ENCODE assay signal across 17 cellular contexts in genomic region chr10:61869276-61869675, GRCh38. TPM values are rescaled to one million over a fixed set of nuclear protein-coding genes. Genes with fewer than 3 reads are reported as not detected.
DNase-seq lines count a peak whose midpoint lies in the region; ATAC-seq and TF ChIP-seq lines count a peak whose summit lies in the region.
"Had no signal": no experiment of that assay in that cellular context is flagged by ENCODE, and none has a peak within 500 bp of the region (broad histone marks: within the 10 kb centered on the region; RNA-seq: fewer than 3 reads in every experiment).

No MANE protein-coding gene starts in this region.

- H3K4me2 ChIP-seq in PC-3 (ENCODE audit: low read length) = peak overlapping the region; percentile 7
- peak overlapping the region; percentile 66 for H3K4me2 ChIP-seq in osteoblast (ENCODE audit: insufficient read depth, low read length)

- TF ChIP-seq CTCF in PC-3 (conservative IDR thresholded peaks at IDR 0.05; ENCODE audit: low read depth, low read length) = no peak
- no peak for TF ChIP-seq CTCF in epithelial cell of proximal tubule (conservative IDR thresholded peaks at IDR 0.05; ENCODE audit: low read depth, low read length)
- no peak for TF ChIP-seq CTCF in osteoblast (IDR thresholded peaks at IDR 0.05; ENCODE audit: extremely low read depth, low read depth, low read length)
- no peak for TF ChIP-seq CTCF in GM13976 (IDR thresholded peaks at IDR 0.05; ENCODE audit: borderline replicate concordance, control extremely low read depth, extremely low read depth, insufficient read depth, missing control alignments)
- no peak for TF ChIP-seq CTCF in brain microvascular endothelial cell (IDR thresholded peaks at IDR 0.05; ENCODE audit: low read depth, low read length, missing control alignments)
- TF ChIP-seq CTCF in upper lobe of left lung (IDR thresholded peaks at IDR 0.05) = no peak

- peak overlapping the region; percentile 85 for H2AFZ ChIP-seq in ACC112 (ENCODE audit: low read length, unreplicated experiment)
- H2AFZ ChIP-seq in PC-3 (ENCODE audit: low read length) = peak overlapping the region; percentile 4
- H2AFZ ChIP-seq in osteoblast (ENCODE audit: low read length) = peak overlapping the region; percentile 79
- H2AFZ ChIP-seq: parathyroid adenoma had no signal

- CTCF ChIA-PET in PC-3 (lab: Charles Lee) = interaction anchor here (0.6 kb wide), 1 partner anchor 32 kb away, joined by 8 read pairs; no protein-coding TSS in a partner anchor

- H3K4me3 Mint-ChIP-seq in stimulated activated naive B cell treated with anti-CD40 and anti-IgM and Interleukin-4, amounts not matched to agents 10 μg/mL and 1 μg/mL and 100 μg/mL, for 72 hours = no peak overlapping the region

- intact Hi-C loops in PC-3 (cut with micrococcal nuclease) = no loop called here

- BruUV-seq in PC-3 (replicated peaks; lab: Mats Ljungman, UMichigan) = no TSS peak

- H3F3A ChIP-seq in PC-3 (ENCODE audit: low read length, unreplicated experiment) = peaks cover 6% of the 10 kb centered on the region

- in situ Hi-C loops in GM13976 (cut with MboI; ENCODE audit: low sequenced_read_pairs, unreplicated experiment) (no loop called here), brain microvascular endothelial cell (cut with HindIII; ENCODE audit: low pct_ligation_motif_present, low sequenced_read_pairs) (no loop called here)

- H3K27ac ChIP-seq in ACC112 (ENCODE audit: low read depth, low read length) (no peak overlapping the region), PC-3 (ENCODE audit: low read length) (no peak overlapping the region), osteoblast (ENCODE audit: low read depth, low read length) (no peak overlapping the region), brain microvascular endothelial cell (no peak overlapping the region), upper lobe of left lung (no peak overlapping the region)
- H3K27ac ChIP-seq: foreskin keratinocyte, parathyroid adenoma, thyroid gland had no signal

- no peaks in the 10 kb centered on the region for H3K9me3 Mint-ChIP-seq in stimulated activated naive B cell treated with anti-CD40 and anti-IgM and Interleukin-4, amounts not matched to agents 10 μg/mL and 1 μg/mL and 100 μg/mL, for 72 hours
- H3K9me3 Mint-ChIP-seq: CD8-positive, alpha-beta memory T cell; stimulated activated effector memory CD8-positive, alpha-beta T cell treated with anti-CD3 and anti-CD28 coated beads, Interleukin-12 subunit alpha, Interleukin-12 subunit beta, amount 100 ng/mL, for 72 hours had no signal

- no peaks in the 10 kb centered on the region for H3K79me2 ChIP-seq in ACC112 (ENCODE audit: control insufficient read depth, insufficient read depth, low read length, unreplicated experiment)
- no peaks in the 10 kb centered on the region for H3K79me2 ChIP-seq in PC-3 (ENCODE audit: low read length)
- H3K79me2 ChIP-seq in osteoblast (ENCODE audit: insufficient read depth, low read length) = no peaks in the 10 kb centered on the region
- H3K79me2 ChIP-seq: parathyroid adenoma had no signal

- H4K20me1 ChIP-seq in PC-3 (ENCODE audit: low read length) (no peaks in the 10 kb centered on the region), osteoblast (ENCODE audit: insufficient read depth, low read length) (no peaks in the 10 kb centered on the region)

- H3K9me3 ChIP-seq in PC-3 (ENCODE audit: low read length) (no peaks in the 10 kb centered on the region), osteoblast (ENCODE audit: low read depth, low read length) (no peaks in the 10 kb centered on the region), upper lobe of left lung (no peaks in the 10 kb centered on the region)
- H3K9me3 ChIP-seq: thyroid gland had no signal

- POLR2A ChIA-PET in PC-3 (lab: Charles Lee; ENCODE audit: unreplicated experiment) = interaction anchor here (0.7 kb wide), 1 partner anchor 544 kb away, joined by 5 read pairs; no protein-coding TSS in a partner anchor

- TF ChIP-seq POLR2A in upper lobe of left lung (IDR thresholded peaks at IDR 0.05) = no peak

- no peaks in the 10 kb centered on the region for H3K36me3 Mint-ChIP-seq in stimulated activated naive B cell treated with anti-CD40 and anti-IgM and Interleukin-4, amounts not matched to agents 10 μg/mL and 1 μg/mL and 100 μg/mL, for 72 hours
- H3K36me3 Mint-ChIP-seq: CD8-positive, alpha-beta memory T cell; stimulated activated effector memory CD8-positive, alpha-beta T cell treated with anti-CD3 and anti-CD28 coated beads, Interleukin-12 subunit alpha, Interleukin-12 subunit beta, amount 100 ng/mL, for 72 hours had no signal

- peaks cover 6% of the 10 kb centered on the region for H3K9me2 ChIP-seq in PC-3 (replicated peaks; ENCODE audit: low read length)

- 81 to 83% methylated on average over 2 of the region's 2 CpGs for WGBS in upper lobe of left lung, 2 donors

- H3K4me3 ChIP-seq in ACC112 (ENCODE audit: low read depth, low read length) (peak overlapping the region; percentile 5; the same call in 1 of the 2 replicates), PC-3 (ENCODE audit: low read length) (no peak overlapping the region), epithelial cell of proximal tubule (ENCODE audit: low read depth, low read length) (peak overlapping the region; percentile 29), osteoblast (ENCODE audit: insufficient read depth, low read length) (peak overlapping the region; percentile 24), brain microvascular endothelial cell (ENCODE audit: low read depth, low read length) (no peak overlapping the region), upper lobe of left lung (no peak overlapping the region)
- H3K4me3 ChIP-seq: thyroid gland had no signal

- H3K27me3 Mint-ChIP-seq in stimulated activated naive B cell treated with anti-CD40 and anti-IgM and Interleukin-4, amounts not matched to agents 10 μg/mL and 1 μg/mL and 100 μg/mL, for 72 hours = no peaks in the 10 kb centered on the region

- H3K27ac Mint-ChIP-seq in stimulated activated naive B cell treated with anti-CD40 and anti-IgM and Interleukin-4, amounts not matched to agents 10 μg/mL and 1 μg/mL and 100 μg/mL, for 72 hours = no peak overlapping the region
- H3K27ac Mint-ChIP-seq: stimulated activated effector memory CD8-positive, alpha-beta T cell treated with anti-CD3 and anti-CD28 coated beads, Interleukin-12 subunit alpha, Interleukin-12 subunit beta, amount 100 ng/mL, for 72 hours had no signal

- H3K4me1 ChIP-seq in ACC112 (ENCODE audit: control insufficient read depth, insufficient read depth, low read length, unreplicated experiment) (peaks cover 9% of the 10 kb centered on the region), PC-3 (ENCODE audit: insufficient read depth, low read length) (peaks cover 16% of the 10 kb centered on the region), osteoblast (ENCODE audit: insufficient read depth, low read length) (peaks cover 17% of the 10 kb centered on the region), upper lobe of left lung (peaks cover 0 to 8% (median 2%) of the 10 kb centered on the region in 4 donors)
- H3K4me1 ChIP-seq: foreskin keratinocyte, parathyroid adenoma had no signal

- no peak for ATAC-seq in PC-3
- no peak for ATAC-seq in stimulated activated naive B cell treated with anti-CD40 and anti-IgM and Interleukin-4, amounts not matched to agents 10 μg/mL and 1 μg/mL and 100 μg/mL, for 72 hours (replicated peaks)
- ATAC-seq in upper lobe of left lung (ENCODE audit: low FRiP score in 2 of 2) = no peak
- ATAC-seq: foreskin keratinocyte; left lobe of liver; stimulated activated effector memory CD8-positive, alpha-beta T cell treated with anti-CD3 and anti-CD28 coated beads, Interleukin-12 subunit alpha, Interleukin-12 subunit beta, amount 100 ng/mL, for 72 hours had no signal

- H3K27me3 ChIP-seq in ACC112 (ENCODE audit: insufficient read depth, low read length) = no peaks in the 10 kb centered on the region
- no peaks in the 10 kb centered on the region for H3K27me3 ChIP-seq in PC-3 (ENCODE audit: low read length)
- H3K27me3 ChIP-seq in osteoblast (ENCODE audit: insufficient read depth, low read length) = no peaks in the 10 kb centered on the region
- no peaks in the 10 kb centered on the region for H3K27me3 ChIP-seq in brain microvascular endothelial cell (replicated peaks)
- H3K27me3 ChIP-seq in upper lobe of left lung = no peaks in the 10 kb centered on the region
- H3K27me3 ChIP-seq: foreskin keratinocyte, thyroid gland had no signal

- no peak for TF ChIP-seq EP300 in upper lobe of left lung (IDR thresholded peaks at IDR 0.05)

- H3K4me1 Mint-ChIP-seq in stimulated activated naive B cell treated with anti-CD40 and anti-IgM and Interleukin-4, amounts not matched to agents 10 μg/mL and 1 μg/mL and 100 μg/mL, for 72 hours = peaks cover 2 to 4% of the 10 kb centered on the region in 2 donors

- no peak overlapping the region for H3K9ac ChIP-seq in PC-3 (ENCODE audit: low read length)
- H3K9ac ChIP-seq: parathyroid adenoma had no signal

- DNase-seq in PC-3 = no peak
- no peak for DNase-seq in epithelial cell of proximal tubule (ENCODE audit: low read depth)
- DNase-seq in osteoblast (ENCODE audit: insufficient read length, low spot score, missing footprints) = peak; percentile 62
- no peak for DNase-seq in GM13976 (ENCODE audit: low spot score)
- no peak for DNase-seq in brain microvascular endothelial cell
- no peak for DNase-seq in stimulated activated naive B cell treated with anti-CD40 and anti-IgM and Interleukin-4, amounts not matched to agents 10 μg/mL and 1 μg/mL and 100 μg/mL, for 72 hours
- DNase-seq in upper lobe of left lung = no peak
- DNase-seq: activated CD4-positive, alpha-beta T cell treated with anti-CD3 and anti-CD28 coated beads, Interleukin-2, amount 50 U/mL, for 4 hours; anterior cingulate cortex; CD8-positive, alpha-beta memory T cell; DMS79 treated with DMSO at 0.1 percent for 48 hours; foreskin keratinocyte; thyroid gland had no signal

- H3K36me3 ChIP-seq in ACC112 (ENCODE audit: insufficient read depth, low read length) = no peaks in the 10 kb centered on the region
- H3K36me3 ChIP-seq in PC-3 (ENCODE audit: low read depth, low read length) = no peaks in the 10 kb centered on the region
- no peaks in the 10 kb centered on the region for H3K36me3 ChIP-seq in osteoblast (ENCODE audit: insufficient read depth, low read length)
- H3K36me3 ChIP-seq in brain microvascular endothelial cell (replicated peaks) = no peaks in the 10 kb centered on the region
- H3K36me3 ChIP-seq in upper lobe of left lung = no peaks in the 10 kb centered on the region
- H3K36me3 ChIP-seq: thyroid gland had no signal

RNA-seq across cellular contexts. Expression of gene ARID5B, which starts 32.2 kb away (rescaled TPM):
- total RNA-seq in PC-3 (2014; rRNA removed) = 24.5 and 26.4 TPM in 2 replicates
- 16.5 and 22.8 TPM in 2 replicates for total RNA-seq in epithelial cell of proximal tubule
- total RNA-seq in osteoblast = 88.4 and 94.1 TPM in 2 replicates
- 10 to 100 TPM; 20.2 to 51.3 (median 28.4) TPM for total RNA-seq in upper lobe of left lung

Comparison
In these comparisons a context has a peak if more than half of its experiments do, and no peak if none do; other contexts are left out.
1. H2AFZ ChIP-seq: peak in every context shown above with its lines; median percentile 85 in ACC112; 79 in osteoblast; 4 in PC-3.
2. H3K4me3 ChIP-seq: peak in ACC112 (single experiment), epithelial cell of proximal tubule (single experiment) and osteoblast (single experiment); none in PC-3 (single experiment), brain microvascular endothelial cell (single experiment) and upper lobe of left lung (0 of 4).